25 cellular contexts compared by ENCODE assay signal in the genomic region with DNA sequence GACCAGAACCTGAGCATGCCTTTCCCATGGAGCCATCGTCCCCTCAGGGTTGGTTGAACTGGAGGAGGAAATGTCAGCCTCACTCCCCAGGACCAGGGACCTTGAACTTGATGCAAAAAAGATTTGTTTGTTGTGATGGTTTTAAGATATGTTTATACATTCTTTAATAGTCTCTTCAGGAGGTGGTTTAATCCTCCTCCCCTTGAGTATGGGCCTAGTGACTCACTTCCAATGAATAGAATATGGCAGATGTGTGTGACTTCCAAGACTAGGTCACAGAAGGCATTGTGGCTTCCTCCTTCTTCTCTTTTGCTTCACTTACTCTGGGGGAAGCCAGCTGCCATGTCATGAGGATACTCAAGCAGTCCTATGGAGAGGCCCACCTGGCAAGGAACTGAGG.
"Had no signal": no experiment of that assay in that cellular context is flagged by ENCODE, and none has a peak within 500 bp of the region (broad histone marks: within the 10 kb centered on the region; RNA-seq: fewer than 3 reads in every experiment).

No MANE protein-coding gene starts in this region.

- H3K27ac ChIP-seq: KMS-11, RWPE1 had no signal

- H3K4me2 ChIP-seq: KMS-11, SK-N-SH had no signal

- DNase-seq: IMR-90; Kasumi-1; MV-4-11; NCI-H1048; NCI-H1105; NCI-H1417 treated with DMSO at 0.1 percent for 48 hours; NCI-H146; NCI-H1694 treated with DMSO at 0.1 percent for 48 hours; NCI-H1930; NCI-H2081; NCI-H2107; NCI-H2227 treated with DMSO at 0.1 percent for 48 hours; NCI-H510A; NCI-H524 treated with DMSO at 0.1 percent for 48 hours; NCI-H69; NCI-H774; NK-92 treated with Interleukin-12 subunit alpha and Interleukin-12 subunit beta, amount 100 ng/mL, for 24 hours; PC-3; SHP77; SK-N-SH; SW 1271 had no signal

- ATAC-seq: HepG2, Panc1, PC-3 had no signal

- H3K9me3 ChIP-seq: SK-N-SH had no signal
